Comparison of ENCODE assay signal across 1 cellular context in genomic region chr12:132568826-132569480, GRCh38.
TF ChIP-seq lines count a peak whose summit lies in the region.

No MANE protein-coding gene starts in this region.

TF ChIP-seq in K562, 482 proteins besides CTCF, POLR2A, EP300 and RAD21 (continued from another document):
- 0 out of 2 replicates have a peak, but pooled peaks have one; percentile 8 for TF ChIP-seq POLR2G (IDR thresholded peaks at IDR 0.05; ENCODE audit: low read depth, low read length)
TF ChIP-seq in K562: peak in this region for 1.
